Comparison of ENCODE assay signal across 1 cellular context in the genomic region with DNA sequence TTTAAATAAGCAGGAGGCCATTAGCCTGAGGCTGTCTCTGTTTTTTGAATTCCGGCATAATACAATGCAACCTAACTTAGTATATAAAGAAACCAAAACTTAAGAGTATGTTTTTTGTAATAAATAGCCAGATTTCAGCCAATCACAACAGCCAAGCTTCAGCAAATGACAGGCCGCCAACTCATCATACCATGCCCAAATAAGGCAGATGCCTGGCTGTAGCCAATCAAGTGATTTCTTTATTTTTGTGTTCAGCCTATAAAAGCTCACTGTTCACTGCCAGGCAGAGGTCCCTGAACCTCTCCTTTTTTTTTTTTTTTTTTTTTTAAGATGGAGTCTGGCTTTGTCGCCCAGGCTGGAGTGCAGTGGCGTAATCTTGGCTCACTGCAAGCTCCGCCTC.
A peak's percentile ranks its signal among the peaks of the same experiment; 100 is the strongest.
TF ChIP-seq lines count a peak whose summit lies in the region.

No MANE protein-coding gene starts in this region.

TF ChIP-seq in HepG2, 621 proteins besides CTCF, POLR2A, EP300 and RAD21:
- TF ChIP-seq KDM5B (CRISPR knock-in tag; IDR thresholded peaks at IDR 0.05; ENCODE audit: borderline replicate concordance) (no peak), SRF (IDR thresholded peaks at IDR 0.05; ENCODE audit: low read depth, low read length) (peak; percentile 89)
